14 cellular contexts compared by ENCODE assay signal in the genomic region with DNA sequence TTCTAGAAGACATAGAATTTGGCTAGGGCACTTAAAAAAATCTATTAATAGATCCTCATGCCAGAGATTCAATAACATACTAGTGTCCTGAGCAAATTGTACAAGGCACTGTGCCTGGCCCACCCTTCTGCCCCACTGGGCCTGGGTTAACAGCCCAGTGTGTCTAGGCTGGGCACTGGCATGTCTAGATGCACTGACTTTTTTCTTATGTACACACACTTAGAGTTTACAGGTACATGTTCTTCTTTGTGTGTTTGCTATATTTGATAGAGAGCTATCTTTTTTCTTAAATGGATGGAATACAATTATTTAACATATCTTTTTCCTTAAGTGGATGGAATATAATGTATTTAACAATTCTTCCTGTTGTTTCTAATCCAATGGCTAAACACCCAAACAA.
DNase-seq lines count a peak whose midpoint lies in the region; ATAC-seq, FAIRE-seq and TF ChIP-seq lines count a peak whose summit lies in the region.
"Had no signal": no experiment of that assay in that cellular context is flagged by ENCODE, and none has a peak within 500 bp of the region (broad histone marks: within the 10 kb centered on the region; RNA-seq: fewer than 3 reads in every experiment).

No MANE protein-coding gene starts in this region.

- H3K9me3 Mint-ChIP-seq in effector memory CD8-positive, alpha-beta T cell: no peaks in the 10 kb centered on the region

- dilution Hi-C loops in keratinocyte (cut with MboI; ENCODE audit: extremely low pct_ligation_motif_present, low sequenced_read_pairs): no loop called here

- H3K9ac ChIP-seq in keratinocyte (ENCODE audit: control insufficient read depth, extremely low read depth, insufficient read depth, low read length) (peak overlapping the region; percentile 13), skeletal muscle satellite cell (ENCODE audit: low read depth, low read length) (peak overlapping the region; percentile 62)

- H3K4me1 ChIP-seq in keratinocyte (ENCODE audit: control insufficient read depth, extremely low read depth, insufficient read depth, low read length) (peaks cover 26% of the 10 kb centered on the region), skeletal muscle satellite cell (ENCODE audit: control insufficient read depth, insufficient read depth, low read length) (peaks cover 29% of the 10 kb centered on the region)

- no peak overlapping the region for H3K27ac Mint-ChIP-seq in effector memory CD8-positive, alpha-beta T cell
- H3K27ac Mint-ChIP-seq: H9 had no signal

- H3K36me3 ChIP-seq in keratinocyte (ENCODE audit: control insufficient read depth in 2 of 2, extremely low read depth in 1 of 2, insufficient read depth in 2 of 2, low read length in 2 of 2) (no peaks in the 10 kb centered on the region), skeletal muscle satellite cell (ENCODE audit: insufficient read depth, low read length) (no peaks in the 10 kb centered on the region)

- peak overlapping the region; percentile 81 for H3K4me2 ChIP-seq in keratinocyte (ENCODE audit: control insufficient read depth, extremely low read depth, insufficient read depth, low read depth, low read length)
- no peak overlapping the region for H3K4me2 ChIP-seq in skeletal muscle satellite cell (ENCODE audit: low read length)

- H3K4me3 ChIP-seq in WI38 (ENCODE audit: low read depth, low read length): peak overlapping the region; percentile 44
- no peak overlapping the region for H3K4me3 ChIP-seq in keratinocyte (ENCODE audit: control insufficient read depth in 2 of 3, extremely low read depth in 1 of 3, insufficient read depth in 2 of 3, low read depth in 1 of 3, low read length in 3 of 3)
- no peak overlapping the region for H3K4me3 ChIP-seq in skeletal muscle satellite cell (ENCODE audit: low read length)

- H2AFZ ChIP-seq in keratinocyte (ENCODE audit: control insufficient read depth, low read length): no peak overlapping the region

- no peaks in the 10 kb centered on the region for H3K79me2 ChIP-seq in keratinocyte (ENCODE audit: control insufficient read depth, insufficient read depth, low read length)

- H4K20me1 ChIP-seq in keratinocyte (ENCODE audit: control insufficient read depth, extremely low read depth, insufficient read depth, low read length): no peaks in the 10 kb centered on the region

- ATAC-seq in HG03108 (IDR thresholded peaks at IDR 0.05; ENCODE audit: unreplicated experiment): no peak
- no peak for ATAC-seq in effector memory CD8-positive, alpha-beta T cell (replicated peaks)

- TF ChIP-seq CTCF in WI38 (IDR thresholded peaks at IDR 0.05; ENCODE audit: low read depth, low read length) (no peak), keratinocyte (optimal IDR thresholded peaks at IDR 0.05 in 1 of 3, IDR thresholded peaks at IDR 0.05 in 1 of 3, conservative IDR thresholded peaks at IDR 0.05 in 1 of 3; ENCODE audit: extremely low read depth in 1 of 3, insufficient read depth in 2 of 3, low read length in 3 of 3) (no peak)

- peaks cover 5 to 6% of the 10 kb centered on the region in 2 donors for H3K4me1 Mint-ChIP-seq in effector memory CD8-positive, alpha-beta T cell (ENCODE audit: low read depth in 2 of 2)

- H3K27me3 Mint-ChIP-seq in effector memory CD8-positive, alpha-beta T cell: peaks cover 0 to 10% of the 10 kb centered on the region in 2 donors

- no peaks in the 10 kb centered on the region for H3K9me3 ChIP-seq in keratinocyte (ENCODE audit: control insufficient read depth, low read depth, low read length)
- H3K9me3 ChIP-seq in skeletal muscle satellite cell (replicated peaks; ENCODE audit: low read length): no peaks in the 10 kb centered on the region

- H3K27me3 ChIP-seq in keratinocyte (ENCODE audit: control insufficient read depth, extremely low read depth, insufficient read depth, low read length): no peaks in the 10 kb centered on the region
- H3K27me3 ChIP-seq in skeletal muscle satellite cell (ENCODE audit: control insufficient read depth, insufficient read depth, low read length): no peaks in the 10 kb centered on the region

- H3K36me3 Mint-ChIP-seq in effector memory CD8-positive, alpha-beta T cell (ENCODE audit: insufficient read depth): no peaks in the 10 kb centered on the region

- peak; percentile 41 for FAIRE-seq in keratinocyte (lab: Jason Lieb, UNC)

- H3K27ac ChIP-seq in keratinocyte (ENCODE audit: control insufficient read depth, insufficient read depth, low read length): peak overlapping the region; percentile 83

- H3K4me3 Mint-ChIP-seq in effector memory CD8-positive, alpha-beta T cell: no peak overlapping the region
- H3K4me3 Mint-ChIP-seq: H9 had no signal

- H3K9me1 ChIP-seq in keratinocyte (ENCODE audit: control insufficient read depth, extremely low read depth, insufficient read depth, low read length): no peaks in the 10 kb centered on the region

- DNase-seq in EL: peak; percentile 19
- DNase-seq in keratinocyte (ENCODE audit: low read depth, low spot score): no peak
- DNase-seq in NCI-H1930 (lab: John Stamatoyannopoulos, UW): no peak
- no peak for DNase-seq in effector memory CD8-positive, alpha-beta T cell
- no peak for DNase-seq in DMS53 treated with DMSO at 0.1 percent for 48 hours (lab: John Stamatoyannopoulos, UW; ENCODE audit: unreplicated experiment)
- DNase-seq: activated CD4-positive, alpha-beta T cell treated with anti-CD3 and anti-CD28 coated beads for 1 hour; activated CD8-positive, alpha-beta memory T cell treated with anti-CD3 and anti-CD28 coated beads, Interleukin-2, amount 50 U/mL, for 4 hours; H9; NCI-H1694; NCI-H510A; T-helper 9 cell had no signal
